In the genomic region with DNA sequence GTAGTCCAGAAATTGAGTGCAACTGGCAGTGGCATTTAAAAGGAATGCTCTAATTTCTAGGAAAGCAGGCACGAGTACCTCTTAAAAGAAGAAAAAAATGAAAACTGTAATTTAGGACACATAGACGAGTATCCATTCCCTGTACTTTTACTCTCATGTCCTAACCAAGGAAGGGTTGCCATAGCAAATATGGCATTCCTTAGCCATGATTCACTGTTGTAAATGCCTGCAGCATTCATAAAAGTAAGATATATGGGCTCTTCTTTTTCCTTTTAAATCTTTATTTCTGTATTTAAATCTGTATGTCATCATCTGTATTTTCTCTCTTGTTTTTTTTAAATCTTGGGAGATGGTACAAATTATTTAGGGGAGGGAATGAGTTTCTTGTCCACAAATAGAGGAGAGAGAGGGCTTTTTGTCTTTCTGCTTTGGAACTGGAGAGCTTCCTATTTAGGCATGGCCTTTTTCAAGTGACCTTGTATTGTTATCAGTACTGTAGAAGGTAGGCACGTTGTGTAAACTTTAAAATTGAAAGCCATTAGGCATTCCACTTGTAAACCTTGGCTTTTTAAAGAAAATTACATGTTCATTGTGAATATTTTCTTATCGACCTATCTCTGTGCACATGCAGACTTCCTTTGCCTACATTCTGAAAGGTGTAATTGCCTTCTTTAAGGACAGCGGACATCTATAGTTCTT, we compare ENCODE assay signal across 1 cellular context.
TF ChIP-seq lines count a peak whose summit lies in the region.

No MANE protein-coding gene starts in this region.

TF ChIP-seq in IMR-90, 13 proteins besides CTCF, POLR2A, EP300 and RAD21 (continued from another document):
- peak; percentile 23; the same call in 1 of the 2 replicates for TF ChIP-seq CEBPB (IDR thresholded peaks at IDR 0.05; ENCODE audit: low read depth, low read length)
- TF ChIP-seq NFE2L2 (IDR thresholded peaks at IDR 0.05; ENCODE audit: low read depth, low read length): no peak
- TF ChIP-seq MAZ (IDR thresholded peaks at IDR 0.05; ENCODE audit: borderline replicate concordance, low read depth, low read length): no peak
- no peak for TF ChIP-seq SMC3 (IDR thresholded peaks at IDR 0.05; ENCODE audit: low read depth, low read length)
- no peak for TF ChIP-seq MAFK (IDR thresholded peaks at IDR 0.05; ENCODE audit: low read depth, low read length)
TF ChIP-seq in IMR-90: peak in this region for 3.
